In genomic region chr6:156988276-156989158, GRCh38 we compare ENCODE assay signal across 9 cellular contexts.
DNase-seq lines count a peak whose midpoint lies in the region; ATAC-seq and TF ChIP-seq lines count a peak whose summit lies in the region.
"Had no signal": no experiment of that assay in that cellular context is flagged by ENCODE, and none has a peak within 500 bp of the region (broad histone marks: within the 10 kb centered on the region; RNA-seq: fewer than 3 reads in every experiment).

No MANE protein-coding gene starts in this region.

- no peaks in the 10 kb centered on the region for H3K36me3 ChIP-seq in cardiac muscle cell
- H3K36me3 ChIP-seq in heart left ventricle = no peaks in the 10 kb centered on the region
- H3K36me3 ChIP-seq: adrenal gland had no signal

- TF ChIP-seq CTCF in cardiac muscle cell (IDR thresholded peaks at IDR 0.05; ENCODE audit: low read depth, low read length) (no peak), heart left ventricle (IDR thresholded peaks at IDR 0.05) (no peak)

- H3K4me1 ChIP-seq in cardiac muscle cell (ENCODE audit: low read depth) = peaks cover 19% of the 10 kb centered on the region
- peaks cover 0 to 51% (median 31%) of the 10 kb centered on the region in 12 donors for H3K4me1 ChIP-seq in heart left ventricle

- no peak for TF ChIP-seq POLR2A in heart left ventricle (IDR thresholded peaks at IDR 0.05)

- WGBS in heart left ventricle, 4 donors = 47 to 52% (median 50%) methylated on average over 6 of the region's 6 CpGs

- H3K4me3 ChIP-seq in cardiac muscle cell (no peak overlapping the region), heart left ventricle (no peak overlapping the region)
- H3K4me3 ChIP-seq: adrenal gland had no signal

- H3K27ac ChIP-seq in cardiac muscle cell (peak overlapping the region; percentile 46), heart left ventricle (no peak overlapping the region)
- H3K27ac ChIP-seq: adrenal gland had no signal

- H3K9me3 ChIP-seq in cardiac muscle cell (ENCODE audit: low read depth) (no peaks in the 10 kb centered on the region), heart left ventricle (no peaks in the 10 kb centered on the region)
- H3K9me3 ChIP-seq: adrenal gland had no signal

- DNase-seq in cardiac muscle cell (ENCODE audit: low read depth in 1 of 2, low spot score in 1 of 2) (peak; percentile 26 to 34), heart left ventricle (no peak), OCI-M1 (lab: John Stamatoyannopoulos, UW) (peak; percentile 46), left lobe of liver (ENCODE audit: low spot score) (no peak), GDM1 (lab: John Stamatoyannopoulos, UW) (no peak), NCI-H82 (lab: John Stamatoyannopoulos, UW) (no peak), NCI-H446 (lab: John Stamatoyannopoulos, UW) (no peak)

- H3K27me3 ChIP-seq in cardiac muscle cell (no peaks in the 10 kb centered on the region), heart left ventricle (no peaks in the 10 kb centered on the region)
- H3K27me3 ChIP-seq: adrenal gland had no signal

- intact Hi-C loops in heart left ventricle (cut with DNase I) = no loop called here

- ATAC-seq in heart left ventricle (no peak), HG03025 (IDR thresholded peaks at IDR 0.05; ENCODE audit: low FRiP score, unreplicated experiment) (peak; percentile 59), left lobe of liver (peak; percentile 50)

Comparison
In these comparisons a context has a peak if more than half of its experiments do, and no peak if none do; other contexts are left out.
1. DNase-seq: peak in cardiac muscle cell (2 of 2) and OCI-M1 (single experiment); none in heart left ventricle (0 of 5), left lobe of liver (single experiment), GDM1 (single experiment), NCI-H82 (single experiment) and NCI-H446 (0 of 2).
2. ATAC-seq: peak in HG03025 (single experiment) and left lobe of liver (single experiment); none in heart left ventricle (0 of 4).